ENCODE assay signal across 13 cellular contexts in the genomic region with DNA sequence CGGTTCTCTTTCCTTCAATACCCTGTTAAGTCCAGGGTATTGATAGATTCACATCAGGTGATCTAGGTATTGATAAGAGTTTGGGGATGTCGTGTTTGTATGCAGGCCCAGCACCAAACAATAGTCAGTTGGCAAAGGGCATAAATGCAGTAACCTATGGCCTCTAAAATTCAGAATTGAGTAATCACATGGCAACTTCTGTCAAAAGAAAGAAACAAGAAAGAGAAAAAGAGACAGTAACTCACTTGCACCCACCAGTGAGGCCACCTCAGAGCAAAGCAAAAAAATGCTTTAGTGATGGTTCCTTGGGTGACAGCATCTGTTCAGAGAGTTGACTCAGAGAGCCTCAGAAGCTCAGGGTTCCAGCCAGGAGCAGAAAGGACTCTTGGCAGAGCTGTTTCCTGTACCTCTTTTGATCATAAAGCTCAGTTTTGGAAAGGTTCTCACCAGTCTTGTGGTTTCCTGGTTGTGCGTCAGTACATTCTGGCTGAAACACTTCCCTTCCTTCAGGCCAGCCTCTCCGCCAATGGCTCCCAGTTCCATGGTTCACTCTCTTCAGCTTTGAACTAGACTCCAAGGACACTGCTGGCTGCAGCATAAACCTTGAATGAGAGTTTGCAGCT.
DNase-seq lines count a peak whose midpoint lies in the region; TF ChIP-seq lines count a peak whose summit lies in the region.
"Had no signal": no experiment of that assay in that cellular context is flagged by ENCODE, and none has a peak within 500 bp of the region (broad histone marks: within the 10 kb centered on the region; RNA-seq: fewer than 3 reads in every experiment).

No MANE protein-coding gene starts in this region.

- peaks cover 3% of the 10 kb centered on the region for H3K27me3 ChIP-seq in mononuclear cell (ENCODE audit: insufficient read depth, low read length)

- intact Hi-C loops in head of caudate nucleus (cut with DNase I) = no loop called here

- no peak overlapping the region for H3K4me3 ChIP-seq in AG09309 (ENCODE audit: control insufficient read depth, low read depth, low read length)
- H3K4me3 ChIP-seq in HFF-Myc (replicated peaks; ENCODE audit: low read depth, low read length) = no peak overlapping the region
- peak overlapping the region; percentile 13 for H3K4me3 ChIP-seq in mononuclear cell (ENCODE audit: low read length)
- H3K4me3 ChIP-seq: left ventricle myocardium inferior had no signal

- no peaks in the 10 kb centered on the region for H3K9me3 ChIP-seq in mononuclear cell (ENCODE audit: low read depth, low read length)

- H3K4me1 ChIP-seq in mononuclear cell (ENCODE audit: insufficient read depth, low read length) = no peaks in the 10 kb centered on the region
- H3K4me1 ChIP-seq: left ventricle myocardium inferior had no signal

- DNase-seq in AG09309 (ENCODE audit: low read depth) (peak; percentile 93), HFF-Myc (ENCODE audit: extremely low read depth, low read depth) (peak; percentile 41), astrocyte of the hippocampus (ENCODE audit: low read depth, low spot score) (peak; percentile 55), occipital lobe (lab: John Stamatoyannopoulos, UW) (no peak), retina (no peak), head of caudate nucleus (no peak), glomerular visceral epithelial cell (ENCODE audit: extremely low spot score) (no peak)
- DNase-seq: glutamatergic neuron; left ventricle myocardium inferior; MM.1S; NCI-H2171 treated with DMSO at 0.1 percent for 48 hours; stimulated activated CD4-positive, alpha-beta T cell treated with anti-CD3 and anti-CD28 coated beads, Interleukin-15, amount 100 ng/mL, for 24 hours had no signal

- TF ChIP-seq CTCF in AG09309 (IDR thresholded peaks at IDR 0.05; ENCODE audit: control insufficient read depth, insufficient read depth, low read depth, low read length, missing control alignments) = no peak
- TF ChIP-seq CTCF in HFF-Myc (IDR thresholded peaks at IDR 0.05; ENCODE audit: low read depth, low read length, missing control alignments) = no peak

Comparison
In these comparisons a context has a peak if more than half of its experiments do, and no peak if none do; other contexts are left out.
1. DNase-seq: peak in AG09309 (single experiment), HFF-Myc (single experiment) and astrocyte of the hippocampus (single experiment); none in occipital lobe (single experiment), retina (single experiment), head of caudate nucleus (0 of 42) and glomerular visceral epithelial cell (single experiment).